ENCODE assay signal across 8 cellular contexts in the genomic region with DNA sequence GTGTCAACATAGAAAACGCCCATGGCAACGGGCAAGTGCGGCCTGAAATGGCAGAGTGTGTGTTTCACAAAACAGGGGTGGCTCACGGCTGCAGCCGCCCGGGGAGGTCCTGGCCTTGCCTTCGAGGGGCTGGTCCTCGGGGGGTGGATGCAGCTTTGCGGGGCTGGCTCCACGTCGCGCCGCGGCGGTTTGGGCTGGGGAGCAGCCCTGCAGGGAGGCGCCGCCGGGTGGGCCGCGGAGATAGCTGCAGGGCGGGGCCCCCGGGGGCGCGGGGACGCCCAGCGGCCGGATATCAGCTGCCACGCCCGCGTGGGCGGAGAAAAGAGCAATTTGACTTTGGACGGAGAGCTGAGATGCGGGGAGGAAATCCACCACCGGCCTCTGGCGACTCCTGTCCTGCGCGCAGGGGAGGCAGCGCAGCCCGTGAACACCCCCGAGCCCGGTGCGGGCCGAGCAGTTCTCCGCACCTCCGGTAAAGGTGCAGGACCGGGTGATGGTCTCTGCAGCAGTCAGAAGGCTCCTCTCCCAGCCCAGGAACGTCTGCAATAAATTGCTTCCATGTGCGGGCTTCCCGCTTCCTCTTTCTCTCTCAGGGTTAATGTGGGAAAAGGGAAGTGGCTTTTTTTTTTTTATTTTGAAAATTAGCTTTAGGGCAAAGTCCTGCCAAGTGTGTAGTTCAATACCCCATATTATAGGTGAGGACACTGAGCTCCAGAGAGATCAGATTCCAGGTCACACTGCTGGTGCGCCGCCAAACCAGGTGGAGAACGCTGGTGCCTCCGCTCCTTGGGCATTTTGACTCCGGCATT.
A peak's percentile ranks its signal among the peaks of the same experiment; 100 is the strongest.
DNase-seq lines count a peak whose midpoint lies in the region; ATAC-seq and TF ChIP-seq lines count a peak whose summit lies in the region.

No MANE protein-coding gene starts in this region.

- no peak overlapping the region for H2AK5ac ChIP-seq in neuronal stem cell (ENCODE audit: low read depth, low read length)

- no peaks in the 10 kb centered on the region for H3K36me3 ChIP-seq in neuronal stem cell (replicated peaks in 1 of 2; ENCODE audit: control insufficient read depth in 2 of 2, insufficient read depth in 2 of 2, low read length in 2 of 2)
- H3K36me3 ChIP-seq in thoracic aorta, result no peaks in the 10 kb centered on the region

- H3K9me3 ChIP-seq in neuronal stem cell (replicated peaks in 1 of 2; ENCODE audit: control insufficient read depth in 2 of 2, insufficient read depth in 1 of 2, low read depth in 1 of 2, low read length in 2 of 2), result no peaks in the 10 kb centered on the region
- no peaks in the 10 kb centered on the region for H3K9me3 ChIP-seq in thoracic aorta

- no peak overlapping the region for H2BK15ac ChIP-seq in neuronal stem cell (ENCODE audit: low read length)

- H3K79me1 ChIP-seq in neuronal stem cell (ENCODE audit: low read depth, low read length), result no peaks in the 10 kb centered on the region

- no peak overlapping the region for H3K27ac ChIP-seq in neuronal stem cell (replicated peaks; ENCODE audit: low read length)
- H3K27ac ChIP-seq in thoracic aorta, result peak overlapping the region; percentile 93 to 99

- H2BK12ac ChIP-seq in neuronal stem cell (ENCODE audit: low read length), result no peak overlapping the region

- no peak overlapping the region for H4K8ac ChIP-seq in neuronal stem cell (ENCODE audit: low read depth, low read length)

- no peak overlapping the region for H3K9ac ChIP-seq in neuronal stem cell (ENCODE audit: low read depth, low read length, poor library complexity)

- H3K4me1 ChIP-seq in neuronal stem cell (ENCODE audit: control insufficient read depth in 2 of 2, insufficient read depth in 1 of 2, low read depth in 1 of 2, low read length in 2 of 2) (peaks cover 7 to 13% of the 10 kb centered on the region in 2 donors), thoracic aorta (ENCODE audit: control insufficient read depth in 1 of 2, low read depth in 2 of 2) (peaks cover 38 to 57% of the 10 kb centered on the region in 2 donors)

- peak overlapping the region; percentile 76 for H3K18ac ChIP-seq in neuronal stem cell (ENCODE audit: low read length)

- peak; percentile 36 for DNase-seq in CMK (ENCODE audit: low read depth)
- DNase-seq in activated T-helper 1 cell treated with Interleukin-2 at 50 U/mL for 16 hours (ENCODE audit: low read depth), result peak; percentile 63
- DNase-seq in fibroblast of villous mesenchyme (ENCODE audit: low read depth), result peak; percentile 71
- peak; percentile 29 for DNase-seq in neuronal stem cell (ENCODE audit: low spot score)
- peak; percentile 60 for DNase-seq in thoracic aorta (ENCODE audit: low spot score)

- H3K14ac ChIP-seq in neuronal stem cell (ENCODE audit: low read length), result no peak overlapping the region

- no peak overlapping the region for H2BK5ac ChIP-seq in neuronal stem cell (ENCODE audit: low read length)

- no peak overlapping the region for H4K91ac ChIP-seq in neuronal stem cell (ENCODE audit: low read depth, low read length, poor library complexity)

- H3K4ac ChIP-seq in neuronal stem cell (ENCODE audit: low read length), result no peak overlapping the region

- H3K4me2 ChIP-seq in neuronal stem cell (ENCODE audit: insufficient read depth, low read length, poor library complexity, severe bottlenecking), result peak overlapping the region; percentile 82

- no peak overlapping the region for H2BK120ac ChIP-seq in neuronal stem cell (ENCODE audit: low read depth, low read length)

- peak overlapping the region; percentile 65 for H3K23ac ChIP-seq in neuronal stem cell (ENCODE audit: low read depth, low read length, poor library complexity)

- TF ChIP-seq CTCF in fibroblast of villous mesenchyme (IDR thresholded peaks at IDR 0.05; ENCODE audit: insufficient read depth, low read depth, low read length) (peak; percentile 14), thoracic aorta (IDR thresholded peaks at IDR 0.05) (no peak)

- ATAC-seq in GM19397 (IDR thresholded peaks at IDR 0.05; ENCODE audit: unreplicated experiment) (peak; percentile 56), HG03469 (IDR thresholded peaks at IDR 0.05; ENCODE audit: unreplicated experiment) (peak; percentile 25), thoracic aorta (ENCODE audit: insufficient number of reproducible peaks, low FRiP score, low read depth) (no peak)

- H3K4me3 ChIP-seq in fibroblast of villous mesenchyme (ENCODE audit: low read depth, low read length) (peak overlapping the region; percentile 59), neuronal stem cell (ENCODE audit: low read length in 2 of 2) (peak overlapping the region; percentile 33 to 72), thoracic aorta (peak overlapping the region; percentile 74)

- peaks cover 0 to 83% (median 43%) of the 10 kb centered on the region in 3 experiments for H3K27me3 ChIP-seq in neuronal stem cell (ENCODE audit: control insufficient read depth in 3 of 3, insufficient read depth in 3 of 3, low read depth in 1 of 3, low read length in 3 of 3)
- H3K27me3 ChIP-seq in thoracic aorta (replicated peaks; ENCODE audit: insufficient read depth), result no peaks in the 10 kb centered on the region

- peak overlapping the region; percentile 86 for H2AFZ ChIP-seq in neuronal stem cell (ENCODE audit: low read length)

- no CpG with 5 or more reads among the region's 54 CpGs for WGBS in neuronal stem cell (ENCODE audit: extremely low coverage in 2 of 2, insufficient read length in 2 of 2, insufficient replicate concordance in 1 of 2), 2 donors

TF ChIP-seq in PFSK-1, 5 proteins besides CTCF, POLR2A, EP300 and RAD21:
- TF ChIP-seq FOXP2 (optimal IDR thresholded peaks at IDR 0.05; ENCODE audit: borderline replicate concordance, extremely low read depth, extremely low read length, insufficient read depth) (peak; percentile 38), REST (IDR thresholded peaks at IDR 0.05; ENCODE audit: insufficient read depth in 1 of 2, low read depth in 2 of 2, low read length in 2 of 2) (no peak), SIN3A (IDR thresholded peaks at IDR 0.05; ENCODE audit: borderline replicate concordance, insufficient read depth, low read length) (no peak)
